13 cellular contexts compared by ENCODE assay signal in the genomic region with DNA sequence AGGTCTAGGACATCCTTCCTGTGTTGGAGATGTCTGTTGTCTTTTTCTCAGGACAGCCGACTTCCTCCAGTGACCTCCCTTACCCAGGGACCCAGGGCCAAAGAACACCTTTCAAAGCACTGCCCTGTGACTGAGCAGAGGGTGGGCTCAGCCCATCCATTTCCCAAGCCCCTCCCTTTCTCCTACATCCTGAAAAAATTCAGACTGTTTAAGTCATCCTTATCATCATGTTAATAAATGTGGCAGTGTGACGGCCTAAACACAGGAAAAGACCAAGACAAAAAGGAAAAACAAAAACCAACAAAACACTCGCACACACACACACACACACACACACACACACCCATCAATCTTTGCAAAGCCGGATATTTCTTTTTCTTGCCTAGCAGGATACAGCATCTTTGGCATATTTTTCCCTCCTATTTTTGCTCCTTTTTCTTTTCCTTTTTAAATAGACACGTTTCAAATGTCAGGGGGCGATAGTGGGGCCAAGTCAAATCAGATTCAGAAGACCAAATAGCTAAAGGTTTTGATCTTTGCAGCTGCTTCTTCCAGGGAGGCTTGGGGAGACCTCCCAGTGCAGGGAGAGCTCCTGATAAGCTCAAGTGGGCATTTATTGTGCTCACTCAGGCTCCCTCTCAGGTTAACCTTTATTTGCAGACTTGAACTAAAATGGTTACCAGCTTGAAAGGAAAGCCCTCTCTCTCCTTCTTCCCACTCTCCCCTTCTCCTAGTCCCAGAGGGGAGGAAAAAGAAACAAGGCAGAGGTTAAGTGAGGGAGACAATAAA.
"Had no signal": no experiment of that assay in that cellular context is flagged by ENCODE, and none has a peak within 500 bp of the region (broad histone marks: within the 10 kb centered on the region; RNA-seq: fewer than 3 reads in every experiment).

No MANE protein-coding gene starts in this region.

- H3K9me3 Mint-ChIP-seq: activated naive CD4-positive, alpha-beta T cell treated with anti-CD3 and anti-CD28 coated beads, Interleukin-2, amount 50 U/mL, for 24 hours; activated T-helper 2 cell treated with anti-CD3 and anti-CD28 coated beads, Interferon-gamma antibody, Interleukin-2, Interleukin-4, amounts not matched to agents 10 μg/mL and 5 μg/mL and 100 μg/mL, durations not matched to agents 14 hours and 24 hours and 36 hours; effector memory CD8-positive, alpha-beta T cell had no signal

- H3K4me3 ChIP-seq: lower lobe of right lung had no signal

- ATAC-seq: effector memory CD8-positive, alpha-beta T cell; esophagus mucosa; T-helper 17 cell had no signal

- H3K36me3 ChIP-seq: lower lobe of right lung had no signal

- H3K27ac ChIP-seq: lower lobe of right lung had no signal

- H3K4me3 Mint-ChIP-seq: activated B cell treated with CpG ODN at 0.5 μM for 24 hours; activated naive CD4-positive, alpha-beta T cell treated with anti-CD3 and anti-CD28 coated beads, Interleukin-2, amount 50 U/mL, for 24 hours; effector memory CD8-positive, alpha-beta T cell; naive B cell; T-helper 17 cell had no signal

- H3K27me3 Mint-ChIP-seq: activated naive CD4-positive, alpha-beta T cell treated with anti-CD3 and anti-CD28 coated beads, Interleukin-2, amount 50 U/mL, for 24 hours had no signal

- H3K36me3 Mint-ChIP-seq: activated naive CD4-positive, alpha-beta T cell treated with anti-CD3 and anti-CD28 coated beads, Interleukin-2, amount 50 U/mL, for 24 hours; naive B cell had no signal

- H3K27ac Mint-ChIP-seq: activated B cell treated with CpG ODN at 0.5 μM for 24 hours; activated naive CD4-positive, alpha-beta T cell treated with anti-CD3 and anti-CD28 coated beads, Interleukin-2, amount 50 U/mL, for 24 hours; activated T-helper 2 cell treated with anti-CD3 and anti-CD28 coated beads, Interferon-gamma antibody, Interleukin-2, Interleukin-4, amounts not matched to agents 10 μg/mL and 5 μg/mL and 100 μg/mL, durations not matched to agents 14 hours and 24 hours and 36 hours; effector memory CD8-positive, alpha-beta T cell; naive B cell; T-helper 17 cell had no signal

- DNase-seq: activated B cell treated with CpG ODN at 0.5 μM for 24 hours; activated CD4-positive, alpha-beta T cell treated with anti-CD3 and anti-CD28 coated beads, Interleukin-2, amount 50 U/mL, for 1 hour; central memory CD4-positive, alpha-beta T cell; effector memory CD8-positive, alpha-beta T cell; lower lobe of right lung; naive B cell; occipital lobe; stimulated activated CD4-positive, alpha-beta T cell treated with anti-CD3 and anti-CD28 coated beads, Interleukin-12 subunit alpha, Interleukin-12 subunit beta, amount 100 ng/mL, for 4 hours; stimulated activated naive CD4-positive, alpha-beta T cell treated with Interleukin-2 at 50 U/mL for 16 hours; T-helper 17 cell had no signal

- H3K9me3 ChIP-seq: lower lobe of right lung had no signal
